In genomic region chr10:24951201-24952145, GRCh38 we compare ENCODE assay signal across 8 cellular contexts. TPM values are rescaled to one million over a fixed set of nuclear protein-coding genes. Genes with fewer than 3 reads are reported as not detected.
DNase-seq lines count a peak whose midpoint lies in the region; ATAC-seq and TF ChIP-seq lines count a peak whose summit lies in the region.

No MANE protein-coding gene starts in this region.

- H3F3A ChIP-seq in SK-N-SH (replicated peaks; ENCODE audit: insufficient read depth) = peaks cover 13% of the 10 kb centered on the region

- TF ChIP-seq RAD21 in SK-N-SH (IDR thresholded peaks at IDR 0.05; ENCODE audit: low read length) = no peak

- H3K27ac Mint-ChIP-seq in CD4-positive, alpha-beta memory T cell = peak overlapping the region; percentile 33 to 90 (median 69)
- H3K27ac Mint-ChIP-seq in endodermal cell = peak overlapping the region; percentile 88
- H3K27ac Mint-ChIP-seq in mesothelial cell of epicardium = peak overlapping the region; percentile 34

- no peaks in the 10 kb centered on the region for H3K79me2 ChIP-seq in SK-N-SH (ENCODE audit: insufficient read depth)

- H3K4me1 Mint-ChIP-seq in CD4-positive, alpha-beta memory T cell = peaks cover 15 to 40% (median 24%) of the 10 kb centered on the region in 4 donors
- H3K4me1 Mint-ChIP-seq in endodermal cell = peaks cover 43% of the 10 kb centered on the region
- peaks cover 37% of the 10 kb centered on the region for H3K4me1 Mint-ChIP-seq in mesothelial cell of epicardium

- 67% methylated on average over 6 of the region's 10 CpGs for WGBS in SK-N-SH (ENCODE audit: low lambda C conversion rate)
- WGBS in endodermal cell (ENCODE audit: insufficient coverage in 1 of 2, insufficient read length in 1 of 2), 2 experiments = 32 to 45% methylated on average over 6 to 10 of the region's 10 CpGs

- H3K4me3 Mint-ChIP-seq in CD4-positive, alpha-beta memory T cell = peak overlapping the region; percentile 80 to 90 (median 86)
- H3K4me3 Mint-ChIP-seq in endodermal cell (peak overlapping the region; percentile 72), mesothelial cell of epicardium (peak overlapping the region; percentile 71)

- H3K9ac ChIP-seq in SK-N-SH (peak overlapping the region; percentile 56), endodermal cell (ENCODE audit: extremely low read depth, low read length, poor library complexity, severe bottlenecking) (no peak overlapping the region)

- DNase-seq in CD4-positive, alpha-beta memory T cell = peak in 4 of 5 donors; percentile 1 to 18 (median 10)
- DNase-seq in HAP-1 (ENCODE audit: low spot score in 2 of 2) = peak; percentile 92 to 99
- peak; percentile 33 for DNase-seq in SK-N-SH
- DNase-seq in endodermal cell = peak; percentile 91
- DNase-seq in mesothelial cell of epicardium (ENCODE audit: low spot score in 2 of 2, unreplicated experiment in 2 of 2) = no peak
- peak; percentile 44 for DNase-seq in ureter (ENCODE audit: low spot score)

- peak overlapping the region; percentile 62 for H3K4me2 ChIP-seq in SK-N-SH

- TF ChIP-seq CTCF in SK-N-SH (IDR thresholded peaks at IDR 0.05) (no peak), endodermal cell (conservative IDR thresholded peaks at IDR 0.05) (no peak), mesothelial cell of epicardium (IDR thresholded peaks at IDR 0.05; ENCODE audit: unreplicated experiment) (no peak)

- H3K9me2 ChIP-seq in SK-N-SH = no peaks in the 10 kb centered on the region

- peak overlapping the region; percentile 90 for H2AFZ ChIP-seq in SK-N-SH (ENCODE audit: low read depth)

- no peaks in the 10 kb centered on the region for H3K27me3 ChIP-seq in CD4-positive, alpha-beta memory T cell (ENCODE audit: insufficient read depth, low read length)
- H3K27me3 ChIP-seq in HAP-1 (ENCODE audit: low read depth) (no peaks in the 10 kb centered on the region), SK-N-SH (ENCODE audit: insufficient read depth) (no peaks in the 10 kb centered on the region), endodermal cell (ENCODE audit: control insufficient read depth, insufficient read depth, low read length, poor library complexity, severe bottlenecking) (no peaks in the 10 kb centered on the region)

- no peak overlapping the region for H3K27ac ChIP-seq in CD4-positive, alpha-beta memory T cell (ENCODE audit: low read depth, low read length)
- peak overlapping the region; percentile 34 to 54; a peak in 3 of 4 replicates for H3K27ac ChIP-seq in SK-N-SH (ENCODE audit: low read depth in 2 of 2, low read length in 1 of 2)
- peak overlapping the region; percentile 96 for H3K27ac ChIP-seq in endodermal cell (ENCODE audit: low read depth, low read length)

- CTCF ChIA-PET in CD4-positive, alpha-beta memory T cell (lab: Charles Lee; ENCODE audit: partially characterized antibody) = interaction anchor here (0.8 to 2.4 kb wide), 20 partner anchors 9 to 334 kb away, joined by 3 to 13 read pairs (median 4); no protein-coding TSS in a partner anchor
- CTCF ChIA-PET in SK-N-SH (lab: Yijun Ruan, JAX) = interaction anchor here (1.0 to 2.6 kb wide), 3 partner anchors 8 to 64 kb away, joined by 3 to 6 read pairs (median 6); partner anchors contain the start of gene ENKUR

- peak overlapping the region in 1 of 2 donors; percentile 59 for H3K4me3 ChIP-seq in CD4-positive, alpha-beta memory T cell (ENCODE audit: low read length in 2 of 2)
- H3K4me3 ChIP-seq in HAP-1 (peak overlapping the region; percentile 38), SK-N-SH (ENCODE audit: low read depth in 2 of 2, low read length in 1 of 2) (peak overlapping the region; percentile 32 to 50; a peak in 3 of 4 replicates), endodermal cell (ENCODE audit: low read length) (peak overlapping the region; percentile 54)

- H3K36me3 ChIP-seq in CD4-positive, alpha-beta memory T cell (ENCODE audit: insufficient read depth, low read length) = no peaks in the 10 kb centered on the region
- H3K36me3 ChIP-seq in HAP-1 (replicated peaks) (no peaks in the 10 kb centered on the region), SK-N-SH (replicated peaks in 1 of 2; ENCODE audit: control insufficient read depth in 1 of 2, insufficient read depth in 2 of 2, low read length in 1 of 2) (no peaks in the 10 kb centered on the region), endodermal cell (ENCODE audit: control insufficient read depth, insufficient read depth, low read length) (no peaks in the 10 kb centered on the region)

- intact Hi-C loops in CD4-positive, alpha-beta memory T cell (cut with micrococcal nuclease) = loop anchor here (1.0 to 2.0 kb wide), 5 partner anchors 65 to 308 kb away; partner anchors contain the start of genes ARHGAP21, ENKUR and THNSL1

- H4K20me1 ChIP-seq in SK-N-SH (ENCODE audit: insufficient read depth) = no peaks in the 10 kb centered on the region

- no peaks in the 10 kb centered on the region for H3K27me3 Mint-ChIP-seq in CD4-positive, alpha-beta memory T cell
- no peaks in the 10 kb centered on the region for H3K27me3 Mint-ChIP-seq in endodermal cell (ENCODE audit: insufficient read depth)
- no peaks in the 10 kb centered on the region for H3K27me3 Mint-ChIP-seq in mesothelial cell of epicardium (ENCODE audit: low read depth)

- no peaks in the 10 kb centered on the region for H3K36me3 Mint-ChIP-seq in CD4-positive, alpha-beta memory T cell
- H3K36me3 Mint-ChIP-seq in endodermal cell (ENCODE audit: low read depth) (no peaks in the 10 kb centered on the region), mesothelial cell of epicardium (no peaks in the 10 kb centered on the region)

- TF ChIP-seq EP300 in SK-N-SH (IDR thresholded peaks at IDR 0.05; ENCODE audit: borderline replicate concordance in 1 of 2, low read depth in 1 of 2, low read length in 1 of 2) = no peak

- peaks cover 0 to 4% (median 0%) of the 10 kb centered on the region in 8 donors for H3K9me3 Mint-ChIP-seq in CD4-positive, alpha-beta memory T cell
- no peaks in the 10 kb centered on the region for H3K9me3 Mint-ChIP-seq in endodermal cell
- H3K9me3 Mint-ChIP-seq in mesothelial cell of epicardium = no peaks in the 10 kb centered on the region

- ATAC-seq in GM18517 (IDR thresholded peaks at IDR 0.05; ENCODE audit: unreplicated experiment) (no peak), GM21717 (IDR thresholded peaks at IDR 0.05; ENCODE audit: unreplicated experiment) (no peak)

- peaks cover 19% of the 10 kb centered on the region for H3K4me1 ChIP-seq in CD4-positive, alpha-beta memory T cell (ENCODE audit: insufficient read depth, low read length)
- H3K4me1 ChIP-seq in HAP-1 = peaks cover 26% of the 10 kb centered on the region
- H3K4me1 ChIP-seq in SK-N-SH (ENCODE audit: control insufficient read depth in 1 of 2, insufficient read depth in 2 of 2, low read depth in 1 of 2, low read length in 1 of 2) = peaks cover 8 to 16% of the 10 kb centered on the region in 2 experiments; a peak in 3 of 4 replicates
- H3K4me1 ChIP-seq in endodermal cell (ENCODE audit: control insufficient read depth, insufficient read depth, low read length) = peaks cover 7% of the 10 kb centered on the region

- in situ Hi-C loops in HAP-1 (cut with MboI; ENCODE audit: low sequenced_read_pairs) = no loop called here

- POLR2A ChIA-PET in CD4-positive, alpha-beta memory T cell (lab: Charles Lee; ENCODE audit: partially characterized antibody) = interaction anchor here (0.8 to 2.8 kb wide), 8 partner anchors 57 to 330 kb away, joined by 3 to 27 read pairs (median 3); partner anchors contain the start of genes ARHGAP21, ENKUR and THNSL1
- POLR2A ChIA-PET in SK-N-SH (lab: Yijun Ruan, JAX) = no interaction called here

- H3K9me3 ChIP-seq in CD4-positive, alpha-beta memory T cell (ENCODE audit: control insufficient read depth in 1 of 2, low read length in 2 of 2) = no peaks in the 10 kb centered on the region
- H3K9me3 ChIP-seq in HAP-1 (no peaks in the 10 kb centered on the region), SK-N-SH (no peaks in the 10 kb centered on the region), endodermal cell (ENCODE audit: control insufficient read depth, low read length) (no peaks in the 10 kb centered on the region)

TF ChIP-seq in SK-N-SH, 30 proteins besides CTCF, POLR2A, EP300 and RAD21 (continues in another document):
- TF ChIP-seq FOXM1 (IDR thresholded peaks at IDR 0.05; ENCODE audit: low read depth) (no peak), RCOR1 (IDR thresholded peaks at IDR 0.05; ENCODE audit: low read length) (no peak), MXI1 (IDR thresholded peaks at IDR 0.05; ENCODE audit: low read depth, low read length) (no peak), FOXJ3 (CRISPR knock-in tag; IDR thresholded peaks at IDR 0.05) (no peak), YY1 (IDR thresholded peaks at IDR 0.05; ENCODE audit: low read depth) (no peak), GATA2 (CRISPR knock-in tag; IDR thresholded peaks at IDR 0.05) (no peak), JUND (IDR thresholded peaks at IDR 0.05) (no peak), TAF1 (IDR thresholded peaks at IDR 0.05; ENCODE audit: borderline replicate concordance, low read depth, low read length) (no peak), POLR2AphosphoS5 (IDR thresholded peaks at IDR 0.05; ENCODE audit: low read depth, low read length) (no peak), EZH2phosphoT487 (IDR thresholded peaks at IDR 0.05; ENCODE audit: borderline replicate concordance, low read depth) (no peak)
- TF ChIP-seq, protein P1, sequence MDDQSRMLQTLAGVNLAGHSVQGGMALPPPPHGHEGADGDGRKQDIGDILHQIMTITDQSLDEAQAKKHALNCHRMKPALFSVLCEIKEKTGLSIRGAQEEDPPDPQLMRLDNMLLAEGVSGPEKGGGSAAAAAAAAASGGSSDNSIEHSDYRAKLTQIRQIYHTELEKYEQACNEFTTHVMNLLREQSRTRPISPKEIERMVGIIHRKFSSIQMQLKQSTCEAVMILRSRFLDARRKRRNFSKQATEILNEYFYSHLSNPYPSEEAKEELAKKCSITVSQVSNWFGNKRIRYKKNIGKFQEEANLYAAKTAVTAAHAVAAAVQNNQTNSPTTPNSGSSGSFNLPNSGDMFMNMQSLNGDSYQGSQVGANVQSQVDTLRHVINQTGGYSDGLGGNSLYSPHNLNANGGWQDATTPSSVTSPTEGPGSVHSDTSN (IDR thresholded peaks at IDR 0.05) = no peak

RNA-seq across cellular contexts. Expression of gene PRTFDC1, which starts 0.9 kb away (rescaled TPM):
- under 1 TPM; 0.23 to 0.97 TPM for total RNA-seq in CD4-positive, alpha-beta memory T cell
- under 1 TPM; 0.21 to 0.39 TPM for polyA plus RNA-seq in CD4-positive, alpha-beta memory T cell
- 6.6 and 8.1 TPM in 2 replicates for polyA plus RNA-seq in SK-N-SH (2012; rRNA removed)
- 10.8 and 12.0 TPM in 2 replicates for polyA plus RNA-seq in SK-N-SH (2012; cell fraction: cytosol; rRNA removed)
- polyA plus RNA-seq in SK-N-SH (2012; cell fraction: nucleus; rRNA removed) = 5.0 and 9.9 TPM in 2 replicates
- 10 to 100 TPM; 14.5 to 18.3 TPM for total RNA-seq in endodermal cell
- 16.1 TPM for polyA plus RNA-seq in endodermal cell (2013, experiment 1 of 2)
- 16.3 TPM for polyA plus RNA-seq in endodermal cell (2013, experiment 2 of 2)
- 26.3 to 27.5 TPM (median 27.0 TPM) in 3 replicates for total RNA-seq in mesothelial cell of epicardium
- total RNA-seq in ureter = 8.5 TPM

Comparison
In these comparisons a context has a peak if more than half of its experiments do, and no peak if none do; other contexts are left out.
1. DNase-seq: peak in CD4-positive, alpha-beta memory T cell (4 of 5), HAP-1 (2 of 2), SK-N-SH (single experiment), endodermal cell (single experiment) and ureter (single experiment); none in mesothelial cell of epicardium (0 of 2).
2. H3K27ac Mint-ChIP-seq: peak in every context shown above with its lines; median percentile 88 in endodermal cell; 69 in CD4-positive, alpha-beta memory T cell; 34 in mesothelial cell of epicardium.
3. Peak in every context shown above with its lines, with median percentiles within 50 percentile points of each other: H3K4me3 Mint-ChIP-seq.